In the genomic region with DNA sequence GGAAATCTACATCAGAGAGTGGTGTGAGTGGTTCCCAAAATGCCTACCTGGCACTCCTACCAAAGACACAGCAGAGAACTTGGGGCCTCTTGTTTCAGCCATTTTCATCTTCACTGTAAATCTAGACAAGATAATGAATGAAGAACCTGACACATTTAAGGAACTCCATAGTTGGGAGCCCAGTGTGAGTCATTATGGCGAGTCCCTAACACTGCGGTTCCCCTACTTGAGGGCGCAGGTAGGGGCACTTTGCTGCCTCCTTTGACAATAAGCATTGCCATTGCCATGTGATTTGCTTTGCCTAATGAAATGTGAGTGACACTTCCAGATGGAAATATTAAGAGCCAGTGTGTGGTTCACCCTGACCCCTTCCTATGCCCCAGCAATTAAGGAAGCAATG, we compare ENCODE assay signal across 21 cellular contexts.
DNase-seq lines count a peak whose midpoint lies in the region; ATAC-seq and TF ChIP-seq lines count a peak whose summit lies in the region.
"Had no signal": no experiment of that assay in that cellular context is flagged by ENCODE, and none has a peak within 500 bp of the region (broad histone marks: within the 10 kb centered on the region; RNA-seq: fewer than 3 reads in every experiment).

No MANE protein-coding gene starts in this region.

- H3K27me3 ChIP-seq in DND-41 (ENCODE audit: insufficient read depth, low read length, poor library complexity) = no peaks in the 10 kb centered on the region
- H3K27me3 ChIP-seq: Peyer's patch had no signal

- H3K9ac ChIP-seq in DND-41 (ENCODE audit: low read depth, low read length) = no peak overlapping the region
- H3K9ac ChIP-seq: KMS-11 had no signal

- no peak overlapping the region for H3K4me2 ChIP-seq in DND-41 (ENCODE audit: insufficient read depth, low read length)
- H3K4me2 ChIP-seq: KMS-11 had no signal

- H3K4me3 Mint-ChIP-seq in activated T-cell treated with anti-CD3 and anti-CD28 coated beads, Interleukin-2, amount 50 U/mL, for 24 hours = no peak overlapping the region
- H3K4me3 Mint-ChIP-seq in T-helper 2 cell treated with Interferon-gamma antibody and Interleukin-4, amounts not matched to agents 5 μg/mL and 100 μg/mL, for 36 hours = no peak overlapping the region
- H3K4me3 Mint-ChIP-seq in stimulated activated memory B cell treated with anti-CD40 and anti-IgM and Interleukin-4, amounts not matched to agents 10 μg/mL and 1 μg/mL and 100 μg/mL, for 72 hours = no peak overlapping the region
- H3K4me3 Mint-ChIP-seq: CD4-positive, CD25-positive, alpha-beta regulatory T cell had no signal

- H3K4me1 Mint-ChIP-seq in activated T-cell treated with anti-CD3 and anti-CD28 coated beads, Interleukin-2, amount 50 U/mL, for 24 hours (ENCODE audit: low read depth) = peaks cover 67% of the 10 kb centered on the region
- peaks cover 43% of the 10 kb centered on the region for H3K4me1 Mint-ChIP-seq in T-helper 2 cell treated with Interferon-gamma antibody and Interleukin-4, amounts not matched to agents 5 μg/mL and 100 μg/mL, for 36 hours (ENCODE audit: low read depth)
- peaks cover 27% of the 10 kb centered on the region for H3K4me1 Mint-ChIP-seq in stimulated activated memory B cell treated with anti-CD40 and anti-IgM and Interleukin-4, amounts not matched to agents 10 μg/mL and 1 μg/mL and 100 μg/mL, for 72 hours

- H3K4me1 ChIP-seq in DND-41 (ENCODE audit: insufficient read depth, low read length) = peaks cover 46% of the 10 kb centered on the region
- H3K4me1 ChIP-seq: Peyer's patch had no signal

- no peak for ATAC-seq in DND-41 (ENCODE audit: insufficient read depth, low read depth)
- ATAC-seq in stimulated activated memory B cell treated with anti-CD40 and anti-IgM and Interleukin-4, amounts not matched to agents 10 μg/mL and 1 μg/mL and 100 μg/mL, for 72 hours = peak; percentile 55
- ATAC-seq: HepG2, Right ventricle myocardium inferior had no signal

- H3K9me3 ChIP-seq in DND-41 (ENCODE audit: insufficient read depth, low read length, severe bottlenecking) = no peaks in the 10 kb centered on the region
- H3K9me3 ChIP-seq: Caco-2, Peyer's patch had no signal

- H3K36me3 ChIP-seq in DND-41 (ENCODE audit: insufficient read depth, low read length) = no peaks in the 10 kb centered on the region
- H3K36me3 ChIP-seq: Peyer's patch had no signal

- no peak overlapping the region for H3K4me3 ChIP-seq in DND-41 (ENCODE audit: low read depth in 1 of 2, low read length in 2 of 2)
- H3K4me3 ChIP-seq: Peyer's patch had no signal

- no peaks in the 10 kb centered on the region for H3K9me3 Mint-ChIP-seq in activated T-cell treated with anti-CD3 and anti-CD28 coated beads, Interleukin-2, amount 50 U/mL, for 24 hours
- H3K9me3 Mint-ChIP-seq in T-helper 2 cell treated with Interferon-gamma antibody and Interleukin-4, amounts not matched to agents 5 μg/mL and 100 μg/mL, for 36 hours = no peaks in the 10 kb centered on the region
- no peaks in the 10 kb centered on the region for H3K9me3 Mint-ChIP-seq in stimulated activated memory B cell treated with anti-CD40 and anti-IgM and Interleukin-4, amounts not matched to agents 10 μg/mL and 1 μg/mL and 100 μg/mL, for 72 hours
- H3K9me3 Mint-ChIP-seq: CD4-positive, CD25-positive, alpha-beta regulatory T cell had no signal

- TF ChIP-seq CTCF in DND-41 (IDR thresholded peaks at IDR 0.05; ENCODE audit: borderline replicate concordance, extremely low read depth, low read length, poor library complexity, severe bottlenecking) = no peak

- H2AFZ ChIP-seq in DND-41 (ENCODE audit: low read depth, low read length) = 0 out of 2 replicates have a peak overlapping the region, but pooled peaks have one; percentile 58

- peaks cover 2% of the 10 kb centered on the region for H3K27me3 Mint-ChIP-seq in activated T-cell treated with anti-CD3 and anti-CD28 coated beads, Interleukin-2, amount 50 U/mL, for 24 hours
- peaks cover 9% of the 10 kb centered on the region for H3K27me3 Mint-ChIP-seq in T-helper 2 cell treated with Interferon-gamma antibody and Interleukin-4, amounts not matched to agents 5 μg/mL and 100 μg/mL, for 36 hours (ENCODE audit: low read depth)
- H3K27me3 Mint-ChIP-seq in stimulated activated memory B cell treated with anti-CD40 and anti-IgM and Interleukin-4, amounts not matched to agents 10 μg/mL and 1 μg/mL and 100 μg/mL, for 72 hours = peaks cover 24% of the 10 kb centered on the region
- H3K27me3 Mint-ChIP-seq: CD4-positive, CD25-positive, alpha-beta regulatory T cell had no signal

- no peaks in the 10 kb centered on the region for H3K79me2 ChIP-seq in DND-41 (ENCODE audit: insufficient read depth, low read length)

- H3K27ac Mint-ChIP-seq in activated T-cell treated with anti-CD3 and anti-CD28 coated beads, Interleukin-2, amount 50 U/mL, for 24 hours = peak overlapping the region; percentile 90
- H3K27ac Mint-ChIP-seq in T-helper 2 cell treated with Interferon-gamma antibody and Interleukin-4, amounts not matched to agents 5 μg/mL and 100 μg/mL, for 36 hours = no peak overlapping the region
- H3K27ac Mint-ChIP-seq in stimulated activated memory B cell treated with anti-CD40 and anti-IgM and Interleukin-4, amounts not matched to agents 10 μg/mL and 1 μg/mL and 100 μg/mL, for 72 hours = no peak overlapping the region
- H3K27ac Mint-ChIP-seq: CD4-positive, CD25-positive, alpha-beta regulatory T cell had no signal

- CTCF ChIA-PET in HEK293T (lab: Yijun Ruan, JAX) = no interaction called here

- peak overlapping the region; percentile 70 for H3K27ac ChIP-seq in DND-41 (ENCODE audit: low read length)
- H3K27ac ChIP-seq: KMS-11, Peyer's patch had no signal

- no peaks in the 10 kb centered on the region for H3K36me3 Mint-ChIP-seq in activated T-cell treated with anti-CD3 and anti-CD28 coated beads, Interleukin-2, amount 50 U/mL, for 24 hours (ENCODE audit: low read depth)
- no peaks in the 10 kb centered on the region for H3K36me3 Mint-ChIP-seq in T-helper 2 cell treated with Interferon-gamma antibody and Interleukin-4, amounts not matched to agents 5 μg/mL and 100 μg/mL, for 36 hours (ENCODE audit: low read depth)
- no peaks in the 10 kb centered on the region for H3K36me3 Mint-ChIP-seq in stimulated activated memory B cell treated with anti-CD40 and anti-IgM and Interleukin-4, amounts not matched to agents 10 μg/mL and 1 μg/mL and 100 μg/mL, for 72 hours
- H3K36me3 Mint-ChIP-seq: CD4-positive, CD25-positive, alpha-beta regulatory T cell had no signal

- no peak for DNase-seq in activated T-cell treated with anti-CD3 and anti-CD28 coated beads, Interleukin-2, amount 50 U/mL, for 24 hours
- DNase-seq in activated T-cell treated with anti-CD3 and anti-CD28 coated beads, Interleukin-2, amount 50 U/mL, for 1 hour = no peak
- DNase-seq in DND-41 (no peak), HEK293T (ENCODE audit: extremely low spot score) (no peak), cerebellar nuclear complex (lab: John Stamatoyannopoulos, UW) (no peak)
- DNase-seq in T-helper 2 cell treated with Interferon-gamma antibody and Interleukin-4, amounts not matched to agents 5 μg/mL and 100 μg/mL, for 36 hours (ENCODE audit: low spot score) = peak; percentile 49
- DNase-seq: AML-193; Caco-2; CD4-positive, CD25-positive, alpha-beta regulatory T cell; DMS153; EL; H7; NCI-H1105 treated with DMSO at 0.1 percent for 48 hours; NCI-H1694 treated with DMSO at 0.1 percent for 48 hours; NCI-H226; NCI-H524 treated with DMSO at 0.1 percent for 48 hours; Peyer's patch had no signal

- no peaks in the 10 kb centered on the region for H4K20me1 ChIP-seq in DND-41 (ENCODE audit: insufficient read depth, low read length)

- POLR2A ChIA-PET in HEK293T (lab: Yijun Ruan, JAX) = no interaction called here

TF ChIP-seq in HEK293T, 16 proteins besides CTCF, POLR2A, EP300 and RAD21:
- TF ChIP-seq NFRKB (IDR thresholded peaks at IDR 0.05) = no peak
- no peak for TF ChIP-seq BHLHE40 (IDR thresholded peaks at IDR 0.05; ENCODE audit: borderline replicate concordance)
- no peak for TF ChIP-seq FOXM1 (IDR thresholded peaks at IDR 0.05; ENCODE audit: borderline replicate concordance)
- TF ChIP-seq, protein P1, sequence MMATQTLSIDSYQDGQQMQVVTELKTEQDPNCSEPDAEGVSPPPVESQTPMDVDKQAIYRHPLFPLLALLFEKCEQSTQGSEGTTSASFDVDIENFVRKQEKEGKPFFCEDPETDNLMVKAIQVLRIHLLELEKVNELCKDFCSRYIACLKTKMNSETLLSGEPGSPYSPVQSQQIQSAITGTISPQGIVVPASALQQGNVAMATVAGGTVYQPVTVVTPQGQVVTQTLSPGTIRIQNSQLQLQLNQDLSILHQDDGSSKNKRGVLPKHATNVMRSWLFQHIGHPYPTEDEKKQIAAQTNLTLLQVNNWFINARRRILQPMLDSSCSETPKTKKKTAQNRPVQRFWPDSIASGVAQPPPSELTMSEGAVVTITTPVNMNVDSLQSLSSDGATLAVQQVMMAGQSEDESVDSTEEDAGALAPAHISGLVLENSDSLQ (IDR thresholded peaks at IDR 0.05) = no peak
- TF ChIP-seq HDGF (IDR thresholded peaks at IDR 0.05; ENCODE audit: borderline replicate concordance) = no peak
- TF ChIP-seq SP1 (IDR thresholded peaks at IDR 0.05) = no peak
